ENCODE assay signal across 15 cellular contexts in the genomic region with DNA sequence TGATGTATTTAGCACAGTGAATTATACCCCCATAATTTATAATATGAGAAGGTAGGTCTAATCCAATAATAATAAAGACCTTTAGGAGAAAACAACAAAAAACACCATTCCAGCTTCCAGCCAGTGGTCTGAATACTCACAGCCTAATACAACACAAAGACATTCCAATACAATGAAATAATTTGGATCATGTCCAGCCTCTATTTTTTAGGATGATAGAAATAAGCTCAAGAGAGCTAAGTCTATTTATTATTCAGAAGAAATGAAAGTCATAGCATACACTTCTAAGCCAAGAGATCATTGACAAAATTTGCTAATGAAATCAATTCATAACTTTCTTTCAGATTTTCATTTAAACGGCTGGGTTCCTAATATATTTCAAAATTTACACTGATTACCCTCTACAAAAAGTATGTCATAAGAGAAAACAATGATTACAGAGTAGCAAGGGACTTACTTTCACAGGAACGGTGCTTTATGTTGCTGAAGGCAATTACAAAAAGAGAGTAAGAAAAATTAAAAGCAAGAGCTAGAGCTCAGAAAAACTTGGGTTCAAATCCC. TPM values are rescaled to one million over a fixed set of nuclear protein-coding genes. Genes with fewer than 3 reads are reported as not detected.
DNase-seq lines count a peak whose midpoint lies in the region; ATAC-seq and TF ChIP-seq lines count a peak whose summit lies in the region.
"Had no signal": no experiment of that assay in that cellular context is flagged by ENCODE, and none has a peak within 500 bp of the region (broad histone marks: within the 10 kb centered on the region; RNA-seq: fewer than 3 reads in every experiment).

No MANE protein-coding gene starts in this region.

- peaks cover 24% of the 10 kb centered on the region for H3K4me1 ChIP-seq in smooth muscle cell (ENCODE audit: low read depth)
- no peaks in the 10 kb centered on the region for H3K4me1 ChIP-seq in MM.1S (ENCODE audit: low read length)

- H2AFZ ChIP-seq in smooth muscle cell (ENCODE audit: low read depth), result no peak overlapping the region
- H2AFZ ChIP-seq in MM.1S (ENCODE audit: low read length), result no peak overlapping the region

- H3K27me3 ChIP-seq in brain microvascular endothelial cell (replicated peaks) (no peaks in the 10 kb centered on the region), smooth muscle cell (ENCODE audit: low read depth) (no peaks in the 10 kb centered on the region), MM.1S (replicated peaks; ENCODE audit: insufficient read depth, low read length) (no peaks in the 10 kb centered on the region)
- H3K27me3 ChIP-seq: right lobe of liver, testis had no signal

- in situ Hi-C loops in brain microvascular endothelial cell (cut with HindIII; ENCODE audit: low pct_ligation_motif_present, low sequenced_read_pairs), result no loop called here

- peaks cover 3% of the 10 kb centered on the region for H4K20me1 ChIP-seq in smooth muscle cell (ENCODE audit: low read depth)
- no peaks in the 10 kb centered on the region for H4K20me1 ChIP-seq in MM.1S (ENCODE audit: insufficient read depth, low read length)

- H3K9me2 ChIP-seq in MM.1S (replicated peaks; ENCODE audit: insufficient read depth, low read length), result no peaks in the 10 kb centered on the region

- H3K4me3 ChIP-seq in brain microvascular endothelial cell (ENCODE audit: low read depth, low read length) (no peak overlapping the region), smooth muscle cell (no peak overlapping the region), MM.1S (ENCODE audit: low read length) (no peak overlapping the region)
- H3K4me3 ChIP-seq: lung, right lobe of liver, testis had no signal

- H3K27ac ChIP-seq in brain microvascular endothelial cell (peak overlapping the region; percentile 68), smooth muscle cell (ENCODE audit: low read depth) (peak overlapping the region; percentile 68), MM.1S (ENCODE audit: low read length) (no peak overlapping the region)
- H3K27ac ChIP-seq: right lobe of liver, testis had no signal

- DNase-seq in HT1080 (ENCODE audit: low read depth) (peak; percentile 33), brain microvascular endothelial cell (no peak), iris pigment epithelial cell (ENCODE audit: low read depth) (peak; percentile 71), smooth muscle cell (lab: John Stamatoyannopoulos, UW; ENCODE audit: unreplicated experiment) (no peak), MM.1S (no peak), mucosa of gallbladder (ENCODE audit: low spot score) (no peak), NCI-H1694 treated with DMSO at 0.1 percent for 48 hours (lab: John Stamatoyannopoulos, UW) (no peak)
- DNase-seq: activated naive CD4-positive, alpha-beta T cell treated with anti-CD3 and anti-CD28 coated beads, Interleukin-2, amount 10 ng/mL, durations not matched to agents 7 days and 5 days; head of caudate nucleus; NCI-H345; right lobe of liver; RPMI8226; testis had no signal

- H3K36me3 ChIP-seq in brain microvascular endothelial cell (replicated peaks) (no peaks in the 10 kb centered on the region), smooth muscle cell (ENCODE audit: low read depth) (no peaks in the 10 kb centered on the region), MM.1S (replicated peaks; ENCODE audit: insufficient read depth, low read length) (no peaks in the 10 kb centered on the region)
- H3K36me3 ChIP-seq: right lobe of liver had no signal

- H3F3A ChIP-seq in smooth muscle cell (ENCODE audit: low read depth), result no peaks in the 10 kb centered on the region
- no peaks in the 10 kb centered on the region for H3F3A ChIP-seq in MM.1S (ENCODE audit: insufficient read depth, low read length)

- H3K4me2 ChIP-seq in smooth muscle cell (peak overlapping the region; percentile 18), MM.1S (ENCODE audit: low read depth, low read length) (no peak overlapping the region)

- TF ChIP-seq CTCF in brain microvascular endothelial cell (IDR thresholded peaks at IDR 0.05; ENCODE audit: low read depth, low read length, missing control alignments), result no peak
- TF ChIP-seq CTCF in smooth muscle cell (IDR thresholded peaks at IDR 0.05; ENCODE audit: borderline replicate concordance, insufficient read depth, poor library complexity, severe bottlenecking), result no peak
- no peak for TF ChIP-seq CTCF in MM.1S (IDR thresholded peaks at IDR 0.05; ENCODE audit: low read length)

- H3K9me3 ChIP-seq in smooth muscle cell (replicated peaks; ENCODE audit: low read depth) (no peaks in the 10 kb centered on the region), MM.1S (replicated peaks; ENCODE audit: insufficient read depth, low read length) (no peaks in the 10 kb centered on the region)
- H3K9me3 ChIP-seq: right lobe of liver, testis had no signal

- ATAC-seq in GM18519 (IDR thresholded peaks at IDR 0.05; ENCODE audit: low FRiP score, unreplicated experiment), result no peak

- 85% methylated on average over 2 of the region's 2 CpGs for WGBS in smooth muscle cell (ENCODE audit: low lambda C conversion rate)

- H3K9ac ChIP-seq in smooth muscle cell (ENCODE audit: low read depth) (peak overlapping the region; percentile 52), MM.1S (ENCODE audit: low read length) (no peak overlapping the region)

- H3K79me2 ChIP-seq in smooth muscle cell (ENCODE audit: low read depth) (peaks cover 91% of the 10 kb centered on the region), MM.1S (ENCODE audit: low read length) (no peaks in the 10 kb centered on the region)

RNA-seq across cellular contexts. Expression of gene WLS, which starts 25.1 kb away (rescaled TPM):
- total RNA-seq in HT1080 (2014; rRNA removed; shearing (Covaris generic)), result 40.5 and 61.4 TPM in 2 replicates
- polyA plus RNA-seq in HT1080 (2015; cell fraction: cytosol; rRNA removed), result 55.1 and 56.2 TPM in 2 replicates
- 100 and 123 TPM in 2 replicates for polyA plus RNA-seq in HT1080 (2015; cell fraction: nucleus; rRNA removed)
- 92.5 and 112 TPM in 2 replicates for total RNA-seq in smooth muscle cell
- polyA plus RNA-seq in smooth muscle cell, result 58.1 and 93.2 TPM in 2 replicates
- 205 TPM for total RNA-seq in mucosa of gallbladder

Comparison
In these comparisons a context has a peak if more than half of its experiments do, and no peak if none do; other contexts are left out.
1. DNase-seq: peak in HT1080 (single experiment) and iris pigment epithelial cell (single experiment); none in brain microvascular endothelial cell (single experiment), smooth muscle cell (single experiment), MM.1S (single experiment), mucosa of gallbladder (single experiment) and NCI-H1694 treated with DMSO at 0.1 percent for 48 hours (single experiment).